Comparison of ENCODE assay signal across 28 cellular contexts in the genomic region with DNA sequence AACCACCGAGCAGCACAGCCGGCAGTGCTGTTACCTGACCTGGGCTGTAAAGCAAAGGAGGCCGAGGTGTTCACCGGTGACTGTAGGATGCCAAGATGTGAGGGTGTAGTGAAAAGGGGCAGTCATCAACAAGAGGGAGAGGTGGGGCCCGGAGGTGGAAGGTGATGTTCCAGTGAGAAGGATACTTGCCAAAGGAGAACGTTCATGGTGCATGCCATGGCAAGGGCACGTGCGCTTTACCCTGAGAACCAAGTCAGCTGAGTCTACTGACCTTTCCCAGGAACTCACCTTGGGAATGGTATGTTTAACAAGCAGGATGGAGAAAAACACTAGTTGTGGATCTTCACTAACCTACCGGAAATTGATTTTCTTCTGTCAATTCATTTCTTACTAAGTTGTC.
"Had no signal": no experiment of that assay in that cellular context is flagged by ENCODE, and none has a peak within 500 bp of the region (broad histone marks: within the 10 kb centered on the region; RNA-seq: fewer than 3 reads in every experiment).

No MANE protein-coding gene starts in this region.

- H3K4me2 ChIP-seq: KMS-11 had no signal

- ATAC-seq: activated CD8-positive, alpha-beta memory T cell treated with anti-CD3 and anti-CD28 coated beads, Interleukin-2, amount 10 ng/mL, durations not matched to agents 7 days and 5 days; activated naive CD4-positive, alpha-beta T cell treated with anti-CD3 and anti-CD28 coated beads, Interleukin-2, amount 50 U/mL, for 72 hours; activated naive CD8-positive, alpha-beta T cell treated with anti-CD3 and anti-CD28 coated beads, Interleukin-2, amount 50 U/mL, for 24 hours; T-cell had no signal

- H3K4me1 Mint-ChIP-seq: activated B cell treated with CpG ODN at 0.5 μM for 24 hours; activated CD4-positive, alpha-beta T cell treated with anti-CD3 and anti-CD28 coated beads, Interleukin-2, amount 10 ng/mL, durations not matched to agents 24 days and 14 days; activated CD8-positive, alpha-beta memory T cell treated with anti-CD3 and anti-CD28 coated beads, Interleukin-2, amount 10 ng/mL, durations not matched to agents 7 days and 5 days; activated naive CD8-positive, alpha-beta T cell treated with anti-CD3 and anti-CD28 coated beads, Interleukin-2, amount 50 U/mL, for 24 hours; T-cell had no signal

- H3K27me3 Mint-ChIP-seq: activated B cell treated with CpG ODN at 0.5 μM for 24 hours; activated CD4-positive, alpha-beta T cell treated with anti-CD3 and anti-CD28 coated beads, Interleukin-2, amount 10 ng/mL, durations not matched to agents 24 days and 14 days; activated CD8-positive, alpha-beta memory T cell treated with anti-CD3 and anti-CD28 coated beads, Interleukin-2, amount 10 ng/mL, durations not matched to agents 7 days and 5 days had no signal

- H3K27ac ChIP-seq: ascending aorta, KMS-11, Peyer's patch, RWPE1 had no signal

- H3K27ac Mint-ChIP-seq: activated B cell treated with CpG ODN at 0.5 μM for 24 hours; activated CD4-positive, alpha-beta T cell treated with anti-CD3 and anti-CD28 coated beads, Interleukin-2, amount 10 ng/mL, durations not matched to agents 24 days and 14 days; activated CD8-positive, alpha-beta memory T cell treated with anti-CD3 and anti-CD28 coated beads, Interleukin-2, amount 10 ng/mL, durations not matched to agents 7 days and 5 days; activated naive CD4-positive, alpha-beta T cell treated with anti-CD3 and anti-CD28 coated beads, Interleukin-2, amount 50 U/mL, for 72 hours; activated naive CD8-positive, alpha-beta T cell treated with anti-CD3 and anti-CD28 coated beads, Interleukin-2, amount 50 U/mL, for 24 hours; activated T-cell treated with anti-CD3 and anti-CD28 coated beads, Interleukin-2, amount 50 U/mL, for 24 hours; activated T-helper 1 cell treated with anti-CD3 and anti-CD28 coated beads, Interleukin-12 subunit alpha, Interleukin-12 subunit beta, Interleukin-2, Interleukin-4 antibody, amounts not matched to agents 30 ng/mL and 10 ng/mL and 1 ng/mL, durations not matched to agents 14 hours and 24 hours and 36 hours; brain; T-cell had no signal

- H3K4me3 ChIP-seq: ascending aorta, MG63, Peyer's patch had no signal

- DNase-seq: activated B cell treated with CpG ODN at 0.5 μM for 24 hours; activated CD4-positive, alpha-beta T cell treated with anti-CD3 and anti-CD28 coated beads for 1 hour; activated CD4-positive, alpha-beta T cell treated with anti-CD3 and anti-CD28 coated beads, Interleukin-2, amount 10 ng/mL, durations not matched to agents 24 days and 14 days; activated CD4-positive, alpha-beta T cell treated with anti-CD3 and anti-CD28 coated beads, Interleukin-2, amount 50 U/mL, for 48 hours; activated CD8-positive, alpha-beta memory T cell treated with anti-CD3 and anti-CD28 coated beads, Interleukin-2, amount 10 ng/mL, durations not matched to agents 7 days and 5 days; activated effector memory CD4-positive, alpha-beta T cell treated with Interleukin-2 at 50 U/mL for 16 hours; activated naive CD4-positive, alpha-beta T cell treated with Interleukin-2 at 50 U/mL for 16 hours; activated naive CD8-positive, alpha-beta T cell treated with anti-CD3 and anti-CD28 coated beads, Interleukin-2, amount 50 U/mL, for 24 hours; activated T-cell treated with anti-CD3 and anti-CD28 coated beads, Interleukin-2, amount 50 U/mL, for 24 hours; amniotic stem cell; MG63; MV-4-11; NCI-H1092 treated with DMSO at 0.1 percent for 48 hours; NCI-H1436; NCI-H1694 treated with DMSO at 0.1 percent for 48 hours; NCI-H2029 treated with DMSO at 0.1 percent for 48 hours; NK-92 treated with Interleukin-12 subunit alpha and Interleukin-12 subunit beta, amount 100 ng/mL, for 24 hours; Peyer's patch; SHP77 treated with DMSO at 0.1 percent for 48 hours; T-helper 2 cell; T1000 had no signal

- H3K36me3 ChIP-seq: ascending aorta, MG63, Peyer's patch had no signal

- H3K36me3 Mint-ChIP-seq: activated CD8-positive, alpha-beta memory T cell treated with anti-CD3 and anti-CD28 coated beads, Interleukin-2, amount 10 ng/mL, durations not matched to agents 7 days and 5 days; activated naive CD4-positive, alpha-beta T cell treated with anti-CD3 and anti-CD28 coated beads, Interleukin-2, amount 50 U/mL, for 72 hours; T-cell had no signal

- H3K4me3 Mint-ChIP-seq: activated B cell treated with CpG ODN at 0.5 μM for 24 hours; activated CD4-positive, alpha-beta T cell treated with anti-CD3 and anti-CD28 coated beads, Interleukin-2, amount 10 ng/mL, durations not matched to agents 24 days and 14 days; activated CD8-positive, alpha-beta memory T cell treated with anti-CD3 and anti-CD28 coated beads, Interleukin-2, amount 10 ng/mL, durations not matched to agents 7 days and 5 days; activated naive CD8-positive, alpha-beta T cell treated with anti-CD3 and anti-CD28 coated beads, Interleukin-2, amount 50 U/mL, for 24 hours; activated T-cell treated with anti-CD3 and anti-CD28 coated beads, Interleukin-2, amount 50 U/mL, for 24 hours; activated T-helper 1 cell treated with anti-CD3 and anti-CD28 coated beads, Interleukin-12 subunit alpha, Interleukin-12 subunit beta, Interleukin-2, Interleukin-4 antibody, amounts not matched to agents 30 ng/mL and 10 ng/mL and 1 ng/mL, durations not matched to agents 14 hours and 24 hours and 36 hours; brain; T-cell had no signal

- H3K9me3 Mint-ChIP-seq: activated CD4-positive, alpha-beta T cell treated with anti-CD3 and anti-CD28 coated beads, Interleukin-2, amount 10 ng/mL, durations not matched to agents 24 days and 14 days; activated naive CD8-positive, alpha-beta T cell treated with anti-CD3 and anti-CD28 coated beads, Interleukin-2, amount 50 U/mL, for 24 hours; activated T-cell treated with anti-CD3 and anti-CD28 coated beads, Interleukin-2, amount 50 U/mL, for 24 hours; activated T-helper 1 cell treated with anti-CD3 and anti-CD28 coated beads, Interleukin-12 subunit alpha, Interleukin-12 subunit beta, Interleukin-2, Interleukin-4 antibody, amounts not matched to agents 30 ng/mL and 10 ng/mL and 1 ng/mL, durations not matched to agents 14 hours and 24 hours and 36 hours; T-cell had no signal

- H3K27me3 ChIP-seq: ascending aorta, MG63, Peyer's patch had no signal

- H3K9ac ChIP-seq: KMS-11 had no signal

- H3K9me3 ChIP-seq: ascending aorta, MG63, Peyer's patch had no signal
